10 cellular contexts compared by ENCODE assay signal in genomic region chr3:190618349-190619030, GRCh38.
DNase-seq lines count a peak whose midpoint lies in the region; ATAC-seq, FAIRE-seq and TF ChIP-seq lines count a peak whose summit lies in the region.
"Had no signal": no experiment of that assay in that cellular context is flagged by ENCODE, and none has a peak within 500 bp of the region (broad histone marks: within the 10 kb centered on the region; RNA-seq: fewer than 3 reads in every experiment).

No MANE protein-coding gene starts in this region.

- no peak overlapping the region for H2AK5ac ChIP-seq in H9 (ENCODE audit: insufficient read length, low read length)

- H3K27me3 ChIP-seq in liver (ENCODE audit: control insufficient read depth in 4 of 4, insufficient read depth in 4 of 4, low read length in 3 of 4) (no peaks in the 10 kb centered on the region), H9 (ENCODE audit: insufficient read depth, low read length) (no peaks in the 10 kb centered on the region)
- H3K27me3 ChIP-seq: esophagus muscularis mucosa, sigmoid colon had no signal

- H2BK20ac ChIP-seq in H9 (ENCODE audit: low read depth, low read length, poor library complexity, severe bottlenecking), result no peak overlapping the region

- H4K20me1 ChIP-seq in H9 (ENCODE audit: control insufficient read depth, insufficient read depth, insufficient read length), result no peaks in the 10 kb centered on the region

- 65% methylated on average over 7 of the region's 7 CpGs for WGBS in liver
- WGBS in H9 (ENCODE audit: extremely low coverage, insufficient read length, low lambda C conversion rate), result no CpG with 5 or more reads among the region's 7 CpGs

- H3K79me2 ChIP-seq in H9 (ENCODE audit: insufficient read depth, low read length), result no peaks in the 10 kb centered on the region

- H3K9ac ChIP-seq in liver (ENCODE audit: low read depth in 1 of 2, low read length in 2 of 2), result peak overlapping the region in 1 of 2 donors; percentile 55
- H3K9ac ChIP-seq in H9 (ENCODE audit: extremely low read depth, insufficient read length, low read length), result no peak overlapping the region

- DNase-seq in ELR (ENCODE audit: low read depth), result peak; percentile 17
- peak; percentile 37 for DNase-seq in SIG-M5 (lab: John Stamatoyannopoulos, UW)
- no peak for DNase-seq in stimulated activated CD8-positive, alpha-beta memory T cell treated with anti-CD3 and anti-CD28 coated beads, Interleukin-4, amount 100 ng/mL, for 48 hours
- no peak for DNase-seq in H9
- DNase-seq in GM12892 (ENCODE audit: insufficient read length), result no peak
- DNase-seq: sigmoid colon had no signal

- no peak overlapping the region for H4K8ac ChIP-seq in H9 (replicated peaks; ENCODE audit: insufficient read length, low read depth, low read length)

- no peak overlapping the region for H3K4me3 ChIP-seq in liver (ENCODE audit: low read depth in 1 of 3, low read length in 3 of 3)
- H3K4me3 ChIP-seq: esophagus muscularis mucosa, sigmoid colon had no signal

- H3K36me3 Mint-ChIP-seq in H9 (ENCODE audit: insufficient read depth in 1 of 3, low read depth in 3 of 3), result no peaks in the 10 kb centered on the region

- H3K14ac ChIP-seq in H9 (ENCODE audit: insufficient read depth, low read length), result no peak overlapping the region

- no peak overlapping the region for H3T11ph ChIP-seq in H9 (ENCODE audit: low read length)

- H2BK120ac ChIP-seq in H9 (ENCODE audit: low read depth, low read length, poor library complexity, severe bottlenecking), result no peak overlapping the region

- TF ChIP-seq RAD21 in liver (IDR thresholded peaks at IDR 0.05), result no peak

- FAIRE-seq in GM12892 (lab: Jason Lieb, UNC), result no peak

- H3K27ac Mint-ChIP-seq in H9, result no peak overlapping the region; a peak in 1 of 7 replicates

- no peaks in the 10 kb centered on the region for H3K9me3 Mint-ChIP-seq in H9

- no peak overlapping the region for H3K23ac ChIP-seq in H9 (ENCODE audit: insufficient read length, low read depth, low read length)

- TF ChIP-seq CTCF in liver (IDR thresholded peaks at IDR 0.05; ENCODE audit: low read depth, low read length, missing input control), result no peak
- TF ChIP-seq CTCF in H9 (conservative IDR thresholded peaks at IDR 0.05), result no peak

- H2BK12ac ChIP-seq in H9 (ENCODE audit: insufficient read length, low read depth, low read length), result no peak overlapping the region

- no peak overlapping the region for H3K4me3 Mint-ChIP-seq in H9

- peaks cover 0 to 20% (median 8%) of the 10 kb centered on the region in 4 donors for H3K36me3 ChIP-seq in liver (ENCODE audit: control insufficient read depth in 4 of 4, insufficient read depth in 3 of 4, low read depth in 1 of 4, low read length in 3 of 4)
- H3K36me3 ChIP-seq: sigmoid colon had no signal

- no peak overlapping the region for H4K5ac ChIP-seq in H9 (ENCODE audit: insufficient read length, low read depth, low read length)

- no peak overlapping the region for H3K56ac ChIP-seq in H9 (ENCODE audit: insufficient read length, low read depth, low read length)

- peaks cover 3 to 62% (median 38%) of the 10 kb centered on the region in 4 donors for H3K4me1 ChIP-seq in liver (ENCODE audit: control insufficient read depth in 4 of 4, insufficient read depth in 4 of 4, low read length in 3 of 4)
- no peaks in the 10 kb centered on the region for H3K4me1 ChIP-seq in H9 (ENCODE audit: insufficient read depth, low read length)
- H3K4me1 ChIP-seq: esophagus muscularis mucosa, sigmoid colon had no signal

- no peaks in the 10 kb centered on the region for H3K27me3 Mint-ChIP-seq in H9 (ENCODE audit: low read depth)

- peak overlapping the region; percentile 69 to 72 for H3K27ac ChIP-seq in liver (ENCODE audit: low read depth in 1 of 2, low read length in 2 of 2)
- no peak overlapping the region for H3K27ac ChIP-seq in H9 (ENCODE audit: insufficient read length, low read depth, low read length)
- H3K27ac ChIP-seq: esophagus muscularis mucosa, sigmoid colon had no signal

- H3K4ac ChIP-seq in H9 (ENCODE audit: low read depth, low read length), result no peak overlapping the region

- TF ChIP-seq POLR2A in GM12892 (IDR thresholded peaks at IDR 0.05; ENCODE audit: low read depth, low read length), result no peak

- no peaks in the 10 kb centered on the region for H3K9me3 ChIP-seq in liver (ENCODE audit: control insufficient read depth in 4 of 4, low read length in 3 of 4)
- H3K9me3 ChIP-seq in H9 (ENCODE audit: control insufficient read depth, low read depth, low read length), result no peaks in the 10 kb centered on the region
- H3K9me3 ChIP-seq: esophagus muscularis mucosa, sigmoid colon had no signal

- H3K23me2 ChIP-seq in H9 (ENCODE audit: insufficient read length, low read depth, low read length, poor library complexity, severe bottlenecking), result no peaks in the 10 kb centered on the region

- H4K91ac ChIP-seq in H9 (ENCODE audit: insufficient read length, low read depth, low read length), result no peak overlapping the region

- ATAC-seq in GM21576 (IDR thresholded peaks at IDR 0.05; ENCODE audit: unreplicated experiment) (peak; percentile 44), HG02840 (IDR thresholded peaks at IDR 0.05; ENCODE audit: low FRiP score, unreplicated experiment) (no peak)

- no peak overlapping the region for H2BK5ac ChIP-seq in H9 (ENCODE audit: insufficient read length, low read length)

- no peak overlapping the region for H3K18ac ChIP-seq in H9 (ENCODE audit: insufficient read length, low read depth, low read length)

- H3K4me2 ChIP-seq in H9 (ENCODE audit: insufficient read depth, insufficient read length, low read length), result no peak overlapping the region

- no peak overlapping the region for H2AFZ ChIP-seq in H9 (ENCODE audit: low read length)

- H3K4me1 Mint-ChIP-seq in H9, result peaks cover 5 to 7% of the 10 kb centered on the region in 2 experiments; a peak in 3 of 4 replicates

- no peaks in the 10 kb centered on the region for H3K79me1 ChIP-seq in H9 (ENCODE audit: insufficient read depth, low read depth, low read length, poor library complexity, severe bottlenecking)

- H2BK15ac ChIP-seq in H9 (ENCODE audit: low read depth, low read length), result no peak overlapping the region

TF ChIP-seq in liver, 16 proteins besides CTCF, POLR2A, EP300 and RAD21:
- TF ChIP-seq NR2F2 (IDR thresholded peaks at IDR 0.05) (no peak), REST (IDR thresholded peaks at IDR 0.05) (no peak), JUND (IDR thresholded peaks at IDR 0.05) (peak in 1 of 2 donors; percentile 8), TAF1 (conservative IDR thresholded peaks at IDR 0.05) (no peak)

Comparison
In these comparisons a context has a peak if more than half of its experiments do, and no peak if none do; other contexts are left out.
1. DNase-seq: peak in ELR (single experiment) and SIG-M5 (single experiment); none in stimulated activated CD8-positive, alpha-beta memory T cell treated with anti-CD3 and anti-CD28 coated beads, Interleukin-4, amount 100 ng/mL, for 48 hours (single experiment), H9 (single experiment) and GM12892 (single experiment).